2 cellular contexts compared by ENCODE assay signal in genomic region chr5:148827723-148828122, GRCh38.
TF ChIP-seq lines count a peak whose summit lies in the region.

No MANE protein-coding gene starts in this region.

TF ChIP-seq in liver, 16 proteins besides CTCF, POLR2A, EP300 and RAD21 (continued from another document):
- no peak for TF ChIP-seq JUND (IDR thresholded peaks at IDR 0.05)

TF ChIP-seq in HepG2, 621 proteins besides CTCF, POLR2A, EP300 and RAD21 (continued from another document):
- TF ChIP-seq ZNF674 (CRISPR knock-in tag; IDR thresholded peaks at IDR 0.05; ENCODE audit: low read depth) (no peak), MAX (IDR thresholded peaks at IDR 0.05) (no peak), CBX2 (IDR thresholded peaks at IDR 0.05; ENCODE audit: low read depth, low read length) (no peak), CBX2 (CRISPR knock-in tag; IDR thresholded peaks at IDR 0.05; ENCODE audit: low read depth) (no peak), ZBTB2 (CRISPR knock-in tag; IDR thresholded peaks at IDR 0.05; ENCODE audit: low read depth) (no peak), BCLAF1 (IDR thresholded peaks at IDR 0.05) (no peak), TIGD3 (CRISPR knock-in tag; IDR thresholded peaks at IDR 0.05; ENCODE audit: borderline replicate concordance) (no peak), HOXA5 (CRISPR knock-in tag; IDR thresholded peaks at IDR 0.05) (no peak), FOXO1 (CRISPR knock-in tag; IDR thresholded peaks at IDR 0.05) (no peak)
